1 cellular context compared by ENCODE assay signal in genomic region chr12:64390275-64390851, GRCh38.
A peak's percentile ranks its signal among the peaks of the same experiment; 100 is the strongest.
TF ChIP-seq lines count a peak whose summit lies in the region.

TSS of gene C12orf56 (minus strand) at chr12:64390758. CDS start at chr12:64390565, 193 bp downstream.

TF ChIP-seq in HepG2, 621 proteins besides CTCF, POLR2A, EP300 and RAD21 (continued from another document and continues in another):
- TF ChIP-seq GMEB2 (CRISPR knock-in tag; IDR thresholded peaks at IDR 0.05; ENCODE audit: low read depth), result no peak
- 0 out of 2 replicates have a peak, but pooled peaks have one; percentile 33 for TF ChIP-seq ZNF280B (CRISPR knock-in tag; IDR thresholded peaks at IDR 0.05; ENCODE audit: borderline replicate concordance)
- TF ChIP-seq CC2D1A (CRISPR knock-in tag; IDR thresholded peaks at IDR 0.05), result no peak
- TF ChIP-seq ATF7-NPFF (CRISPR knock-in tag; IDR thresholded peaks at IDR 0.05; ENCODE audit: low read depth), result 0 out of 2 replicates have a peak, but pooled peaks have one; percentile 41
- no peak for TF ChIP-seq ARNT (IDR thresholded peaks at IDR 0.05)
- TF ChIP-seq MXI1 (IDR thresholded peaks at IDR 0.05; ENCODE audit: borderline replicate concordance, low read depth, low read length), result no peak
- no peak for TF ChIP-seq MED8 (CRISPR knock-in tag; IDR thresholded peaks at IDR 0.05; ENCODE audit: insufficient replicate concordance)
- TF ChIP-seq STAT5B (CRISPR knock-in tag; IDR thresholded peaks at IDR 0.05), result no peak
- no peak for TF ChIP-seq ZBTB39 (CRISPR knock-in tag; IDR thresholded peaks at IDR 0.05)
- 0 out of 2 replicates have a peak, but pooled peaks have one; percentile 18 for TF ChIP-seq ZNF574 (CRISPR knock-in tag; IDR thresholded peaks at IDR 0.05)
- no peak for TF ChIP-seq NR3C1 (CRISPR knock-in tag; IDR thresholded peaks at IDR 0.05)
- TF ChIP-seq HNRNPLL (IDR thresholded peaks at IDR 0.05; ENCODE audit: low read depth, low read length, poor library complexity, severe bottlenecking), result peak; percentile 28
- no peak for TF ChIP-seq NFKB2 (CRISPR knock-in tag; IDR thresholded peaks at IDR 0.05; ENCODE audit: borderline replicate concordance)
- TF ChIP-seq ZNF776 (CRISPR knock-in tag; IDR thresholded peaks at IDR 0.05), result peak; percentile 32; the same call in 1 of the 2 replicates
- no peak for TF ChIP-seq GRHL1 (CRISPR knock-in tag; conservative IDR thresholded peaks at IDR 0.05)
- TF ChIP-seq MYPOP (CRISPR knock-in tag; IDR thresholded peaks at IDR 0.05), result no peak
- no peak for TF ChIP-seq PRDM4 (CRISPR knock-in tag; IDR thresholded peaks at IDR 0.05; ENCODE audit: borderline replicate concordance)
- TF ChIP-seq ZNF547 (CRISPR knock-in tag; IDR thresholded peaks at IDR 0.05), result peak; percentile 58; the same call in 1 of the 2 replicates
- 0 out of 2 replicates have a peak, but pooled peaks have one; percentile 40 for TF ChIP-seq ZNF274 (CRISPR knock-in tag; IDR thresholded peaks at IDR 0.05)
- TF ChIP-seq ZNF333 (CRISPR knock-in tag; IDR thresholded peaks at IDR 0.05; ENCODE audit: borderline replicate concordance), result no peak
- TF ChIP-seq ZNF777 (CRISPR knock-in tag; IDR thresholded peaks at IDR 0.05), result peak; percentile 77
- TF ChIP-seq ZNF530 (CRISPR knock-in tag; IDR thresholded peaks at IDR 0.05; ENCODE audit: low read depth), result no peak
- no peak for TF ChIP-seq PAX8 (CRISPR knock-in tag; IDR thresholded peaks at IDR 0.05; ENCODE audit: borderline replicate concordance)
- no peak for TF ChIP-seq ZNF546 (CRISPR knock-in tag; conservative IDR thresholded peaks at IDR 0.05)
- TF ChIP-seq ZNF891 (CRISPR knock-in tag; IDR thresholded peaks at IDR 0.05), result 0 out of 2 replicates have a peak, but pooled peaks have one; percentile 64
- no peak for TF ChIP-seq ATM (IDR thresholded peaks at IDR 0.05; ENCODE audit: borderline replicate concordance)
- no peak for TF ChIP-seq PHF5A (CRISPR knock-in tag; IDR thresholded peaks at IDR 0.05; ENCODE audit: low read depth, unreplicated experiment)
- no peak for TF ChIP-seq THAP11 (CRISPR knock-in tag; IDR thresholded peaks at IDR 0.05)
- TF ChIP-seq MXD1 (CRISPR knock-in tag; IDR thresholded peaks at IDR 0.05), result 0 out of 2 replicates have a peak, but pooled peaks have one; percentile 24
- no peak for TF ChIP-seq JUND (CRISPR knock-in tag; IDR thresholded peaks at IDR 0.05)
- TF ChIP-seq ZHX1 (CRISPR knock-in tag; IDR thresholded peaks at IDR 0.05; ENCODE audit: low read depth), result no peak
- TF ChIP-seq ZNF687 (CRISPR knock-in tag; IDR thresholded peaks at IDR 0.05), result peak; percentile 81
- 0 out of 2 replicates have a peak, but pooled peaks have one; percentile 31 for TF ChIP-seq NRL (CRISPR knock-in tag; IDR thresholded peaks at IDR 0.05; ENCODE audit: borderline replicate concordance)
- no peak for TF ChIP-seq ARID2 (CRISPR knock-in tag; IDR thresholded peaks at IDR 0.05; ENCODE audit: borderline replicate concordance)
